8 cellular contexts compared by ENCODE assay signal in the genomic region with DNA sequence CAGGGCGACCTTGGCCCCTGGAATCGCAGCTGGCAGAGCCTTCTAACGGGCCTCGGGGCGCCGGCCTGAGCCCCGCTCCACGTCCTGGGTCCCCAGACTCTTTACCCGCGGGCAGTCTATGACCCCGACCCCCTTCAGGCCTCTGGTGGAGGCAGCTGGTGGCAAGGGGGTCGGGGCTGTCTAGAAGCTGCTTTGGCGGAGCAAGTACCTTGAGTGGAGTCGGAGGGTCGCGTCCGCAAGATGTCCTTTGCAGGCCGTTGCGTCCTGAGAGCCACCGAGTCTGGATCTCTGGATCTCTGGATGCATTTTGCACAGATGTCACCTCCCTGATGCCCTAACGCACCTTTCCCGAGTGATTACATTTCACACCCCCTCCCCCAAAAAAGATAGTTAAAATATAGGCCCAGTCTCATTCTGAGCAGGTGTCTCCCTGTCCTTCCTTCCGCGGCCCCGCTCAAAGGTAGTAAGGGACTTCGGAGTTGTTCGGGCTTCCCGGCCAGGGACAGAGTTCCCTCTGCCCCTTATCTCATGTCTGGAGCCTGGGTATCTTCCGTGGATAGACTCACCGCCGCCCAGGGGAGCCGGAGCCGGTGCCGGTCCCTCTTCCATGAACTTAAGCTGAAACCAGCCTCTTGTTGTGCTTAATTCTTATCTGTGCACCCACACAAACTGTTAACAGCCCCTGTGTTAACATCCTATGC. TPM values are rescaled to one million over a fixed set of nuclear protein-coding genes. Genes with fewer than 3 reads are reported as not detected.
DNase-seq lines count a peak whose midpoint lies in the region; ATAC-seq and TF ChIP-seq lines count a peak whose summit lies in the region.

No MANE protein-coding gene starts in this region.

- intact Hi-C loops in CD8-positive, alpha-beta T cell (cut with DNase I, micrococcal nuclease) = loop anchor here (2.0 to 10.0 kb wide), 6 partner anchors 226 to 1906 kb away; a partner anchor contains a TSS

- H3K79me2 ChIP-seq in neural progenitor cell (ENCODE audit: low read depth) = peaks cover 54% of the 10 kb centered on the region

- H3K9me3 Mint-ChIP-seq in CD8-positive, alpha-beta T cell = no peaks in the 10 kb centered on the region
- no peaks in the 10 kb centered on the region for H3K9me3 Mint-ChIP-seq in neural progenitor cell

- no peak for TF ChIP-seq CTCF in CD8-positive, alpha-beta T cell (IDR thresholded peaks at IDR 0.05)
- TF ChIP-seq CTCF in fibroblast of pulmonary artery (IDR thresholded peaks at IDR 0.05; ENCODE audit: low read length, missing control alignments) (no peak), neural progenitor cell (IDR thresholded peaks at IDR 0.05) (no peak)

- H3K4me2 ChIP-seq in neural progenitor cell = peak overlapping the region; percentile 84

- no peak for ATAC-seq in CD8-positive, alpha-beta T cell
- ATAC-seq in GM19372 (IDR thresholded peaks at IDR 0.05; ENCODE audit: low read depth, unreplicated experiment) = peak; percentile 27

- H3F3A ChIP-seq in neural progenitor cell (ENCODE audit: low read depth) = no peaks in the 10 kb centered on the region

- H3K27ac ChIP-seq in CD8-positive, alpha-beta T cell (ENCODE audit: low read depth, low read length) = peak overlapping the region; percentile 98
- H3K27ac ChIP-seq in neural progenitor cell = no peak overlapping the region

- peak overlapping the region; percentile 48 for H3K9ac ChIP-seq in neural progenitor cell

- peaks cover 44% of the 10 kb centered on the region for H3K4me1 ChIP-seq in CD8-positive, alpha-beta T cell (ENCODE audit: insufficient read depth, low read length)
- H3K4me1 ChIP-seq in neural progenitor cell = peaks cover 16% of the 10 kb centered on the region

- CTCF ChIA-PET in CD8-positive, alpha-beta T cell (lab: Charles Lee) = no interaction called here

- H2AFZ ChIP-seq in neural progenitor cell (replicated peaks) = peak overlapping the region; percentile 77

- POLR2A ChIA-PET in CD8-positive, alpha-beta T cell (lab: Charles Lee) = interaction anchor here (1.0 to 3.2 kb wide), 7 partner anchors 11 to 232 kb away, joined by 3 to 31 read pairs (median 14); a partner anchor contains a TSS

- peaks cover 36% of the 10 kb centered on the region for H3K36me3 Mint-ChIP-seq in CD8-positive, alpha-beta T cell
- H3K36me3 Mint-ChIP-seq in neural progenitor cell = peaks cover 9% of the 10 kb centered on the region

- peak overlapping the region; percentile 99 for H3K27ac Mint-ChIP-seq in CD8-positive, alpha-beta T cell
- H3K27ac Mint-ChIP-seq in neural progenitor cell = peak overlapping the region; percentile 83

- H3K4me3 ChIP-seq in CD8-positive, alpha-beta T cell (ENCODE audit: low read depth, low read length) = peak overlapping the region; percentile 89
- H3K4me3 ChIP-seq in fibroblast of pulmonary artery (replicated peaks; ENCODE audit: low read depth, low read length) (peak overlapping the region; percentile 78), neural progenitor cell (peak overlapping the region; percentile 80)

- H3K36me3 ChIP-seq in CD8-positive, alpha-beta T cell (ENCODE audit: insufficient read depth, low read length) = peaks cover 5% of the 10 kb centered on the region
- H3K36me3 ChIP-seq in neural progenitor cell = no peaks in the 10 kb centered on the region

- no peaks in the 10 kb centered on the region for H3K27me3 Mint-ChIP-seq in CD8-positive, alpha-beta T cell (ENCODE audit: low read depth)
- peaks cover 4% of the 10 kb centered on the region for H3K27me3 Mint-ChIP-seq in neural progenitor cell (ENCODE audit: insufficient read depth, low read depth)

- no peaks in the 10 kb centered on the region for H3K27me3 ChIP-seq in CD8-positive, alpha-beta T cell (ENCODE audit: insufficient read depth, low read length)
- peaks cover 9% of the 10 kb centered on the region for H3K27me3 ChIP-seq in neural progenitor cell

- peaks cover 58% of the 10 kb centered on the region for H3K4me1 Mint-ChIP-seq in CD8-positive, alpha-beta T cell (ENCODE audit: low read depth)
- H3K4me1 Mint-ChIP-seq in neural progenitor cell = peaks cover 32% of the 10 kb centered on the region

- DNase-seq in CD8-positive, alpha-beta T cell = peak in 6 of 7 experiments; percentile 2 to 55 (median 22)
- DNase-seq in HK-2 (ENCODE audit: unreplicated experiment) (peak; percentile 40), activated T-cell treated with anti-CD3 and anti-CD28 coated beads for 48 hours (ENCODE audit: low read depth) (peak; percentile 2), fibroblast of pulmonary artery (ENCODE audit: low read depth) (no peak), neural progenitor cell (ENCODE audit: low spot score) (peak; percentile 51), putamen (ENCODE audit: low spot score) (no peak), DMS153 (lab: John Stamatoyannopoulos, UW) (no peak)

- H3K4me3 Mint-ChIP-seq in CD8-positive, alpha-beta T cell = peak overlapping the region; percentile 97
- peak overlapping the region; percentile 100 for H3K4me3 Mint-ChIP-seq in neural progenitor cell

- no peaks in the 10 kb centered on the region for H3K9me3 ChIP-seq in CD8-positive, alpha-beta T cell (ENCODE audit: low read length)
- no peaks in the 10 kb centered on the region for H3K9me3 ChIP-seq in neural progenitor cell (ENCODE audit: low read depth)

- peaks cover 8% of the 10 kb centered on the region for H4K20me1 ChIP-seq in neural progenitor cell (ENCODE audit: low read depth)

RNA-seq across cellular contexts. Expression of a gene that starts 0.4 kb away (rescaled TPM):
- 10 to 100 TPM; 18.2 to 18.5 TPM for total RNA-seq in CD8-positive, alpha-beta T cell
- total RNA-seq in neural progenitor cell (ENCODE audit: low replicate concordance) = 8.9 and 15.0 TPM in 2 replicates

RNA-seq across cellular contexts. Expression of a gene that starts 0.7 kb away (rescaled TPM):
- 10 to 100 TPM; 89.5 to 96.1 TPM for total RNA-seq in CD8-positive, alpha-beta T cell
- 5.5 and 10.7 TPM in 2 replicates for total RNA-seq in neural progenitor cell (ENCODE audit: low replicate concordance)

RNA-seq across cellular contexts. Expression of a gene that starts 29.1 kb away (rescaled TPM):
- total RNA-seq in CD8-positive, alpha-beta T cell = 10 to 100 TPM; 20.5 to 20.9 TPM
- total RNA-seq in neural progenitor cell (ENCODE audit: low replicate concordance) = 12.5 and 18.1 TPM in 2 replicates

RNA-seq across cellular contexts. Expression of a gene that starts 55.2 kb away (rescaled TPM):
- 1 to 10 TPM; 2.2 to 2.8 TPM for total RNA-seq in CD8-positive, alpha-beta T cell
- total RNA-seq in neural progenitor cell (ENCODE audit: low replicate concordance) = 11.4 and 17.7 TPM in 2 replicates

Comparison
In these comparisons a context has a peak if more than half of its experiments do, and no peak if none do; other contexts are left out.
1. DNase-seq: peak in CD8-positive, alpha-beta T cell (6 of 7), HK-2 (single experiment), activated T-cell treated with anti-CD3 and anti-CD28 coated beads for 48 hours (single experiment) and neural progenitor cell (single experiment); none in fibroblast of pulmonary artery (single experiment), putamen (single experiment) and DMS153 (single experiment).
2. Peak in every context shown above with its lines, with median percentiles within 50 percentile points of each other: H3K4me3 ChIP-seq.